ENCODE assay signal across 7 cellular contexts in genomic region chr17:79042421-79043190, GRCh38. TPM values are rescaled to one million over a fixed set of nuclear protein-coding genes. Genes with fewer than 3 reads are reported as not detected.
A peak's percentile ranks its signal among the peaks of the same experiment; 100 is the strongest.
DNase-seq lines count a peak whose midpoint lies in the region; ATAC-seq and TF ChIP-seq lines count a peak whose summit lies in the region.

No MANE protein-coding gene starts in this region.

- POLR2A ChIA-PET in activated CD4-positive, alpha-beta memory T cell treated with anti-CD3 and anti-CD28 coated beads for 36 hours (lab: Charles Lee), result no interaction called here

- intact Hi-C loops in activated CD4-positive, alpha-beta memory T cell treated with anti-CD3 and anti-CD28 coated beads for 36 hours (cut with micrococcal nuclease), result loop anchor here (1.0 kb wide), 1 partner anchor 23 kb away; no protein-coding TSS in a partner anchor

- DNase-seq in GM13976 (ENCODE audit: low spot score), result peak; percentile 82
- DNase-seq in NCI-H2107 (lab: John Stamatoyannopoulos, UW), result peak; percentile 55
- DNase-seq in activated CD4-positive, alpha-beta memory T cell treated with anti-CD3 and anti-CD28 coated beads for 36 hours, result peak; percentile 78
- peak; percentile 55 for DNase-seq in effector CD8-positive, alpha-beta T cell (lab: John Stamatoyannopoulos, UW)
- peak; percentile 59 for DNase-seq in myocyte (ENCODE audit: low read depth)

- peak; percentile 79 for TF ChIP-seq CTCF in GM13976 (IDR thresholded peaks at IDR 0.05; ENCODE audit: borderline replicate concordance, control extremely low read depth, extremely low read depth, insufficient read depth, missing control alignments)

- no peaks in the 10 kb centered on the region for H3K4me1 Mint-ChIP-seq in activated CD4-positive, alpha-beta memory T cell treated with anti-CD3 and anti-CD28 coated beads for 36 hours (ENCODE audit: low read depth)
- H3K4me1 Mint-ChIP-seq in stimulated activated memory B cell treated with anti-CD40 and anti-IgM and Interleukin-4, amounts not matched to agents 10 μg/mL and 1 μg/mL and 100 μg/mL, for 72 hours, result peaks cover 13% of the 10 kb centered on the region

- ATAC-seq in stimulated activated memory B cell treated with anti-CD40 and anti-IgM and Interleukin-4, amounts not matched to agents 10 μg/mL and 1 μg/mL and 100 μg/mL, for 72 hours, result peak; percentile 49
- no peak for ATAC-seq in HG03108 (IDR thresholded peaks at IDR 0.05; ENCODE audit: unreplicated experiment)

- no peak overlapping the region for H3K27ac Mint-ChIP-seq in activated CD4-positive, alpha-beta memory T cell treated with anti-CD3 and anti-CD28 coated beads for 36 hours
- no peak overlapping the region for H3K27ac Mint-ChIP-seq in stimulated activated memory B cell treated with anti-CD40 and anti-IgM and Interleukin-4, amounts not matched to agents 10 μg/mL and 1 μg/mL and 100 μg/mL, for 72 hours

- no peaks in the 10 kb centered on the region for H3K9me3 Mint-ChIP-seq in activated CD4-positive, alpha-beta memory T cell treated with anti-CD3 and anti-CD28 coated beads for 36 hours
- H3K9me3 Mint-ChIP-seq in stimulated activated memory B cell treated with anti-CD40 and anti-IgM and Interleukin-4, amounts not matched to agents 10 μg/mL and 1 μg/mL and 100 μg/mL, for 72 hours, result no peaks in the 10 kb centered on the region

- CTCF ChIA-PET in activated CD4-positive, alpha-beta memory T cell treated with anti-CD3 and anti-CD28 coated beads for 36 hours (lab: Charles Lee), result interaction anchor here (0.6 to 2.7 kb wide), 18 partner anchors 9 to 351 kb away, joined by 3 to 32 read pairs (median 4); no protein-coding TSS in a partner anchor

- no peaks in the 10 kb centered on the region for H3K36me3 Mint-ChIP-seq in activated CD4-positive, alpha-beta memory T cell treated with anti-CD3 and anti-CD28 coated beads for 36 hours
- H3K36me3 Mint-ChIP-seq in stimulated activated memory B cell treated with anti-CD40 and anti-IgM and Interleukin-4, amounts not matched to agents 10 μg/mL and 1 μg/mL and 100 μg/mL, for 72 hours, result no peaks in the 10 kb centered on the region

- peaks cover 15% of the 10 kb centered on the region for H3K27me3 Mint-ChIP-seq in activated CD4-positive, alpha-beta memory T cell treated with anti-CD3 and anti-CD28 coated beads for 36 hours
- peaks cover 45% of the 10 kb centered on the region for H3K27me3 Mint-ChIP-seq in stimulated activated memory B cell treated with anti-CD40 and anti-IgM and Interleukin-4, amounts not matched to agents 10 μg/mL and 1 μg/mL and 100 μg/mL, for 72 hours

- in situ Hi-C loops in GM13976 (cut with MboI; ENCODE audit: low sequenced_read_pairs, unreplicated experiment), result no loop called here

- H3K4me3 Mint-ChIP-seq in activated CD4-positive, alpha-beta memory T cell treated with anti-CD3 and anti-CD28 coated beads for 36 hours, result no peak overlapping the region
- H3K4me3 Mint-ChIP-seq in stimulated activated memory B cell treated with anti-CD40 and anti-IgM and Interleukin-4, amounts not matched to agents 10 μg/mL and 1 μg/mL and 100 μg/mL, for 72 hours, result no peak overlapping the region

RNA-seq across cellular contexts. Expression of gene C1QTNF1, which starts 18.6 kb away (rescaled TPM):
- under 1 TPM; 0.31 to 0.38 TPM for total RNA-seq in activated CD4-positive, alpha-beta memory T cell treated with anti-CD3 and anti-CD28 coated beads for 36 hours
- 1.5 and 1.9 TPM in 2 replicates for total RNA-seq in myocyte
- 1.0 TPM for polyA plus RNA-seq in myocyte (2012)

RNA-seq across cellular contexts. Expression of gene ENGASE, which starts 32.0 kb away (rescaled TPM):
- total RNA-seq in activated CD4-positive, alpha-beta memory T cell treated with anti-CD3 and anti-CD28 coated beads for 36 hours, result 10 to 100 TPM; 42.5 to 43.4 TPM
- 27.5 and 36.8 TPM in 2 replicates for total RNA-seq in myocyte
- 28.6 TPM for polyA plus RNA-seq in myocyte (2012)

RNA-seq across cellular contexts. Expression of gene CANT1, which starts 33.0 kb away (rescaled TPM):
- total RNA-seq in activated CD4-positive, alpha-beta memory T cell treated with anti-CD3 and anti-CD28 coated beads for 36 hours, result 10 to 100 TPM; 63.3 to 65.4 TPM
- total RNA-seq in myocyte, result 42.7 and 51.3 TPM in 2 replicates
- 35.1 TPM for polyA plus RNA-seq in myocyte (2012)
